In genomic region chr6:118580585-118581419, GRCh38 we compare ENCODE assay signal across 8 cellular contexts. TPM values are rescaled to one million over a fixed set of nuclear protein-coding genes. Genes with fewer than 3 reads are reported as not detected.
DNase-seq lines count a peak whose midpoint lies in the region; ATAC-seq, FAIRE-seq and TF ChIP-seq lines count a peak whose summit lies in the region.

No MANE protein-coding gene starts in this region.

- peak overlapping the region; percentile 56; the same call in 1 of the 2 replicates for H3K27ac ChIP-seq in C4-2B
- no peak overlapping the region for H3K27ac ChIP-seq in upper lobe of right lung

- peaks cover 14% of the 10 kb centered on the region for H3K9me3 Mint-ChIP-seq in memory B cell

- peaks cover 4% of the 10 kb centered on the region for H3K4me1 Mint-ChIP-seq in memory B cell

- H3K4me1 ChIP-seq in upper lobe of right lung = no peaks in the 10 kb centered on the region

- H3K27ac Mint-ChIP-seq in memory B cell = peak overlapping the region; percentile 51

- peak; percentile 64 for ATAC-seq in GM19035 (IDR thresholded peaks at IDR 0.05; ENCODE audit: unreplicated experiment)
- ATAC-seq in memory B cell (ENCODE audit: low read depth) = peak; percentile 55
- peak; percentile 93 for ATAC-seq in upper lobe of right lung
- no peak for ATAC-seq in GM18498 (IDR thresholded peaks at IDR 0.05; ENCODE audit: unreplicated experiment)

- H3K36me3 ChIP-seq in upper lobe of right lung = no peaks in the 10 kb centered on the region

- FAIRE-seq in endometrium (lab: Jason Lieb, UNC) = peak; percentile 59

- H3K9me3 ChIP-seq in upper lobe of right lung = peaks cover 9% of the 10 kb centered on the region

- H3K36me3 Mint-ChIP-seq in memory B cell = peaks cover 40% of the 10 kb centered on the region

- H3K27me3 Mint-ChIP-seq in memory B cell = no peaks in the 10 kb centered on the region

- no peaks in the 10 kb centered on the region for H3K27me3 ChIP-seq in upper lobe of right lung

- TF ChIP-seq CTCF in C4-2B (conservative IDR thresholded peaks at IDR 0.05) (peak; percentile 75), upper lobe of right lung (IDR thresholded peaks at IDR 0.05) (peak; percentile 73)

- no peak overlapping the region for H3K4me3 Mint-ChIP-seq in memory B cell

- no peak overlapping the region for H3K4me3 ChIP-seq in upper lobe of right lung

- intact Hi-C loops in upper lobe of right lung (cut with DNase I) = no loop called here

- DNase-seq in M059J (ENCODE audit: low read depth) (peak; percentile 15), SKM-1 (lab: John Stamatoyannopoulos, UW; ENCODE audit: unreplicated experiment) (peak; percentile 75), memory B cell (ENCODE audit: low spot score in 2 of 2) (peak in 1 of 2 donors; percentile 11), upper lobe of right lung (no peak)

RNA-seq across cellular contexts. Expression of gene PLN, which starts 32.7 kb away (rescaled TPM):
- total RNA-seq in M059J (2014; rRNA removed; shearing (Covaris generic)) = 0.05 TPM in 2 replicates
- total RNA-seq in upper lobe of right lung = 5.8 TPM
